Comparison of ENCODE assay signal across 8 cellular contexts in the genomic region with DNA sequence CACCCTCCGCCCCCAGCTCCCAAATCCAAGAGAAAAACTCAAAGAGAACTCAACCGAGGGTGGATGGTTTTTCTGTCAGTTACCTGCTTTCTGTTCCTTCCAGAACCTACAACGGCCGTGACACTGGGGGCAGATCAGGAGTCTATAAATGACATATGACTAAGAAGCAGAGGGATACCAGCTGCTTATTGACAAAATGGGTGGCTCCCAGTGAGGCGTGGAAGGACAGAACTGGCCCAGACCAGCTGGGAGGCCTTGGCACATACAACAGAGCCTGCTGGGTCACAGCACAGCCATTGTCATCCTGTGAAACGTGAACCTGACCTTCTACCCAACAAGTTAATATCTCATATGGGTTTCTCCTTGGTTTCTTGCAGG.
DNase-seq lines count a peak whose midpoint lies in the region; ATAC-seq and TF ChIP-seq lines count a peak whose summit lies in the region.

No MANE protein-coding gene starts in this region.

- H3K4me1 ChIP-seq in smooth muscle cell (ENCODE audit: low read depth): peaks cover 4% of the 10 kb centered on the region

- H2AFZ ChIP-seq in smooth muscle cell (ENCODE audit: low read depth): no peak overlapping the region

- TF ChIP-seq CTCF in smooth muscle cell (IDR thresholded peaks at IDR 0.05; ENCODE audit: borderline replicate concordance, insufficient read depth, poor library complexity, severe bottlenecking): no peak

- H4K20me1 ChIP-seq in smooth muscle cell (ENCODE audit: low read depth): no peaks in the 10 kb centered on the region

- H3F3A ChIP-seq in smooth muscle cell (ENCODE audit: low read depth): no peaks in the 10 kb centered on the region

- 86% methylated on average over 6 of the region's 6 CpGs for WGBS in smooth muscle cell (ENCODE audit: low lambda C conversion rate)

- H3K79me2 ChIP-seq in smooth muscle cell (ENCODE audit: low read depth): no peaks in the 10 kb centered on the region

- peak overlapping the region; percentile 89 for H3K27ac ChIP-seq in smooth muscle cell (ENCODE audit: low read depth)

- no peaks in the 10 kb centered on the region for H3K9me3 ChIP-seq in smooth muscle cell (replicated peaks; ENCODE audit: low read depth)

- DNase-seq in SHP77 treated with DMSO at 0.1 percent for 48 hours (lab: John Stamatoyannopoulos, UW) (peak; percentile 26), smooth muscle cell (lab: John Stamatoyannopoulos, UW; ENCODE audit: unreplicated experiment) (no peak), SIG-M5 treated with dmso at 0.1 percent for 504 hours (lab: John Stamatoyannopoulos, UW; ENCODE audit: unreplicated experiment) (no peak), GDM1 (lab: John Stamatoyannopoulos, UW) (no peak), NCI-H2171 treated with DMSO at 0.1 percent for 48 hours (lab: John Stamatoyannopoulos, UW) (no peak), glomerular visceral epithelial cell (ENCODE audit: extremely low spot score) (no peak)

- ATAC-seq in GM18909 (IDR thresholded peaks at IDR 0.05; ENCODE audit: poor library complexity, unreplicated experiment): peak; percentile 61
- ATAC-seq in HG02981 (IDR thresholded peaks at IDR 0.05; ENCODE audit: unreplicated experiment): peak; percentile 46

- H3K4me2 ChIP-seq in smooth muscle cell: peak overlapping the region; percentile 6

- no peaks in the 10 kb centered on the region for H3K36me3 ChIP-seq in smooth muscle cell (ENCODE audit: low read depth)

- no peak overlapping the region for H3K4me3 ChIP-seq in smooth muscle cell

- H3K9ac ChIP-seq in smooth muscle cell (ENCODE audit: low read depth): peak overlapping the region; percentile 69

- no peaks in the 10 kb centered on the region for H3K27me3 ChIP-seq in smooth muscle cell (ENCODE audit: low read depth)
